Comparison of ENCODE assay signal across 10 cellular contexts in the genomic region with DNA sequence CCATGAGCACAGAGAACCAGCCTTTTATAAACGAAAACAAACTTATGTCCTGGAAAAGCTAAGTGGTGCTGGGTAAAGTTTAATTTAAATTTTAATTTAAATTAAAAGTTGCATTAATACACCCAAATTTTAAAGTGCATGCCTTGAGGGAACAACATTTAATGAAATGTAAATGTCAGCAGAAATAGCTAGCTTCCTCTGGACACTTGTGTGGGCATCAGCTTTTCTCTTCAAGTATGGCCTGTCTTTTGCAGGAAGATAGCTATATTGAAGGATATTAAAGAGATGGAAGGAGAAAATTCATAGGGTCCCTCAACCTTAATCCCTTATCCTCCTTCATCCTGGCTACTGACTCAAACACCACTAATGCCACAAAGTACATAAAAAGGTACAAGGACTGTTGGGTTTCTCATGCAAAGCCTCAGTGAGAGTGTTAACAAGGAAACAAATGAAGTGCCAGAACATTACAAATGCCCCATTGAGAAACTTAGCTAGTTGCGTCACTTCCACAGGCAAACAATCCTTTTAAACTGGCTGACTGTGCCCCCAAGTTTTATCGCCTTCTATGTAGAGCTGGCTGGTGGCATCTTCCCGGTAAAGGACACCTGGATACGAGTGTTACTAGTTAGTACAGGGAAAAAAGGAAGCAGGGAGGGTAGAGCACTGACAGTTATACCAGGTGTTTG. TPM values are rescaled to one million over a fixed set of nuclear protein-coding genes. Genes with fewer than 3 reads are reported as not detected.
A peak's percentile ranks its signal among the peaks of the same experiment; 100 is the strongest.
DNase-seq lines count a peak whose midpoint lies in the region; ATAC-seq and TF ChIP-seq lines count a peak whose summit lies in the region.
"Had no signal": no experiment of that assay in that cellular context is flagged by ENCODE, and none has a peak within 500 bp of the region (broad histone marks: within the 10 kb centered on the region; RNA-seq: fewer than 3 reads in every experiment).

No MANE protein-coding gene starts in this region.

- peak; percentile 53 for DNase-seq in CD1c-positive myeloid dendritic cell (ENCODE audit: extremely low spot score)
- peak in 1 of 2 experiments; percentile 89 for DNase-seq in PC-9
- DNase-seq in foreskin fibroblast = peak; percentile 64 to 75
- DNase-seq in osteocyte (ENCODE audit: extremely low spot score, unreplicated experiment) = no peak
- no peak for DNase-seq in COR-L47 (lab: John Stamatoyannopoulos, UW)
- no peak for DNase-seq in activated T-cell treated with anti-CD3 and anti-CD28 coated beads for 4 hours
- no peak for DNase-seq in thyroid gland
- DNase-seq: effector CD8-positive, alpha-beta T cell; NCI-H524 treated with DMSO at 0.1 percent for 48 hours had no signal

- ATAC-seq in GM18498 (IDR thresholded peaks at IDR 0.05; ENCODE audit: unreplicated experiment) = no peak

- WGBS in thyroid gland, 2 donors = 72 to 83% methylated on average over 5 of the region's 5 CpGs

- H3K9me3 Mint-ChIP-seq in osteocyte (ENCODE audit: unreplicated experiment) = no peaks in the 10 kb centered on the region

- peaks cover 50% of the 10 kb centered on the region for H3F3A ChIP-seq in PC-9 (ENCODE audit: insufficient read depth, low read depth)

- H3K4me3 Mint-ChIP-seq in osteocyte (ENCODE audit: unreplicated experiment) = no peak overlapping the region

- peak overlapping the region; percentile 48 for H3K4me2 ChIP-seq in PC-9

- no peak overlapping the region for H3K4me3 ChIP-seq in PC-9
- no peak overlapping the region for H3K4me3 ChIP-seq in foreskin fibroblast (ENCODE audit: low read depth in 1 of 2, low read length in 2 of 2)
- H3K4me3 ChIP-seq in thyroid gland (replicated peaks in 1 of 3) = no peak overlapping the region

- H3K9me2 ChIP-seq in PC-9 (ENCODE audit: insufficient read depth) = no peaks in the 10 kb centered on the region

- no peaks in the 10 kb centered on the region for H3K27me3 Mint-ChIP-seq in osteocyte (ENCODE audit: unreplicated experiment)

- H3K79me2 ChIP-seq in PC-9 (ENCODE audit: low read depth) = peaks cover 100% of the 10 kb centered on the region

- TF ChIP-seq POLR2A in thyroid gland (IDR thresholded peaks at IDR 0.05) = no peak

- H3K27me3 ChIP-seq in PC-9 (ENCODE audit: insufficient read depth, low read depth) (no peaks in the 10 kb centered on the region), thyroid gland (no peaks in the 10 kb centered on the region)

- BruUV-seq in PC-9 (replicated peaks; lab: Mats Ljungman, UMichigan) = no TSS peak

- H3K4me1 Mint-ChIP-seq in osteocyte (ENCODE audit: unreplicated experiment) = peaks cover 21% of the 10 kb centered on the region

- TF ChIP-seq CTCF in PC-9 (conservative IDR thresholded peaks at IDR 0.05) (no peak), foreskin fibroblast (IDR thresholded peaks at IDR 0.05; ENCODE audit: low read depth, low read length) (no peak), osteocyte (IDR thresholded peaks at IDR 0.05) (no peak), thyroid gland (IDR thresholded peaks at IDR 0.05) (no peak)

- peaks cover 12% of the 10 kb centered on the region; the same call in 1 of the 2 replicates for H3K36me3 ChIP-seq in PC-9 (ENCODE audit: low read depth)
- no peaks in the 10 kb centered on the region for H3K36me3 ChIP-seq in thyroid gland

- H4K20me1 ChIP-seq in PC-9 (ENCODE audit: insufficient read depth) = peaks cover 53% of the 10 kb centered on the region

- peaks cover 4% of the 10 kb centered on the region for H3K36me3 Mint-ChIP-seq in osteocyte (ENCODE audit: unreplicated experiment)

- H2AFZ ChIP-seq in PC-9 = no peak overlapping the region

- H3K9me3 ChIP-seq in PC-9 (ENCODE audit: insufficient read depth, low read depth) = no peaks in the 10 kb centered on the region
- no peaks in the 10 kb centered on the region for H3K9me3 ChIP-seq in thyroid gland

- H3K27ac Mint-ChIP-seq in osteocyte (ENCODE audit: unreplicated experiment) = peak overlapping the region; percentile 47

- CTCF ChIA-PET in PC-9 (lab: Charles Lee) = no interaction called here

- intact Hi-C loops in PC-9 (cut with micrococcal nuclease; ENCODE audit: unreplicated experiment) (no loop called here), thyroid gland (cut with DNase I) (no loop called here)

- POLR2A ChIA-PET in PC-9 (lab: Charles Lee; ENCODE audit: unreplicated experiment) = interaction anchor here (0.5 kb wide), 1 partner anchor 338 kb away, joined by 3 read pairs; no protein-coding TSS in a partner anchor

- H3K27ac ChIP-seq in PC-9 (peak overlapping the region; percentile 58), thyroid gland (no peak overlapping the region)

- H3K4me1 ChIP-seq in PC-9 (replicated peaks; ENCODE audit: insufficient read depth) = peaks cover 29% of the 10 kb centered on the region
- H3K4me1 ChIP-seq in thyroid gland = peaks cover 26 to 34% of the 10 kb centered on the region in 2 donors

RNA-seq across cellular contexts. Expression of gene PHF12, which starts 14.1 kb away (rescaled TPM):
- total RNA-seq in PC-9 (2021) (36.0 and 48.4 TPM in 2 replicates), osteocyte (50.3 and 52.8 TPM in 2 replicates), thyroid gland (10 to 100 TPM; 22.0 to 62.9 (median 60.1) TPM)

RNA-seq across cellular contexts. Expression of gene DHRS13, which starts 34.3 kb away (rescaled TPM):
- 15.8 and 17.5 TPM in 2 replicates for total RNA-seq in PC-9 (2021)
- 10.7 and 12.4 TPM in 2 replicates for total RNA-seq in osteocyte
- total RNA-seq in thyroid gland = 10 to 100 TPM; 10.6 to 16.2 (median 13.3) TPM

RNA-seq across cellular contexts. Expression of gene FLOT2, which starts 39.7 kb away (rescaled TPM):
- total RNA-seq in PC-9 (2021) = 118 and 128 TPM in 2 replicates
- 95.8 and 104 TPM in 2 replicates for total RNA-seq in osteocyte
- total RNA-seq in thyroid gland = 10 to 100 TPM; 55.0 to 75.0 (median 62.7) TPM

Comparison
In these comparisons a context has a peak if more than half of its experiments do, and no peak if none do; other contexts are left out.
1. DNase-seq: peak in CD1c-positive myeloid dendritic cell (single experiment) and foreskin fibroblast (2 of 2); none in osteocyte (single experiment), COR-L47 (single experiment), activated T-cell treated with anti-CD3 and anti-CD28 coated beads for 4 hours (single experiment) and thyroid gland (0 of 2).